8 cellular contexts compared by ENCODE assay signal in the genomic region with DNA sequence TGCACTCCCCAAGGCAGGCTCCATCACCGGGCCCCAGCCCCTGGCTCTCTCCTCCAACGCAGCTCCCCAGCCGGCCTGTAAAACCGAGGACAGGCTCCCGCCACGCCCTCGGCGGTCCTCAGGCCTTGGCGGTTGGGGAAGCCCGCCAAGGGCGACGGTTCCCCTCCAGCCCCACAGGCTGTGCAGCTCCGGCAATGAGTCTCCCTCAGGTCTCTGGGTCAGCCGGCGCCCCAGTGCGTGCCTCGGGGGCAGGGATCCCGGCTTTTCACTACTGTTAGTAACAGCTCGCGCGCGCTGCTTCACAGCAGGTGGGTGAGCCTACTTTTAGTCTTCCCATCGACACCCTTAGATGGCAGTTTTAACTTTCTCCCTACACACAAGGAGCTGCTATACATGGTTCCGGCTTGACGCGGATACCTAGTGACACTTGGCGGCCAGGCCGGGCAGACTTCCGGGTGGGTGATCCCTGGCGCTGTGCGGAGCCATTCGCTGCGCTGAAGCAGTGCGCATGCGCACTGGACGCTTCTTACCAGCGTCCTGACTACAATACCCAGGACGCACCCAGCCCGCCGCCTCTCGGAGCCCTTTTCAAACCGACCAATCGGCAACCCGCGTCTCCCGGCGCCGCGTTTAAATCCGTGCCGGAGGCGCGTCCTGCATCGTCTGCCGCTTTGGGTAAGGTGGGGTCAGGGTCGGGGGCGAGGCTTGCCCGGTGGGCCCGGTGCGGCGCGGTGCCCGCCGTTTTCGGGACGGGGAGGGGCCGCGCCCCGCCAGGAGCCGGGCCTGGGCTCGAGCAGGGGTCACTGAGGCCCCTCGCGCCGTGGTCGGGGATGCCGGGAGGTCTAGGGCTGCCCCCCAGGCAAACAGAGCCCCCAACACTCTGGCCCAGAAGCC. TPM values are rescaled to one million over a fixed set of nuclear protein-coding genes. Genes with fewer than 3 reads are reported as not detected.
DNase-seq lines count a peak whose midpoint lies in the region; ATAC-seq and TF ChIP-seq lines count a peak whose summit lies in the region.

A gene with protein sequence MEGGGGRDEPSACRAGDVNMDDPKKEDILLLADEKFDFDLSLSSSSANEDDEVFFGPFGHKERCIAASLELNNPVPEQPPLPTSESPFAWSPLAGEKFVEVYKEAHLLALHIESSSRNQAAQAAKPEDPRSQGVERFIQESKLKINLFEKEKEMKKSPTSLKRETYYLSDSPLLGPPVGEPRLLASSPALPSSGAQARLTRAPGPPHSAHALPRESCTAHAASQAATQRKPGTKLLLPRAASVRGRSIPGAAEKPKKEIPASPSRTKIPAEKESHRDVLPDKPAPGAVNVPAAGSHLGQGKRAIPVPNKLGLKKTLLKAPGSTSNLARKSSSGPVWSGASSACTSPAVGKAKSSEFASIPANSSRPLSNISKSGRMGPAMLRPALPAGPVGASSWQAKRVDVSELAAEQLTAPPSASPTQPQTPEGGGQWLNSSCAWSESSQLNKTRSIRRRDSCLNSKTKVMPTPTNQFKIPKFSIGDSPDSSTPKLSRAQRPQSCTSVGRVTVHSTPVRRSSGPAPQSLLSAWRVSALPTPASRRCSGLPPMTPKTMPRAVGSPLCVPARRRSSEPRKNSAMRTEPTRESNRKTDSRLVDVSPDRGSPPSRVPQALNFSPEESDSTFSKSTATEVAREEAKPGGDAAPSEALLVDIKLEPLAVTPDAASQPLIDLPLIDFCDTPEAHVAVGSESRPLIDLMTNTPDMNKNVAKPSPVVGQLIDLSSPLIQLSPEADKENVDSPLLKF (plus strand): TSS at position 614 of the 894 bp plus-strand sequence. CDS start 531 bp downstream, outside the sequence.

- H3K9ac ChIP-seq in SK-N-SH: peak within 1 kb of the TSS; percentile 81

- peaks cover 5% of the 10 kb centered on the region for H3K9me3 Mint-ChIP-seq in activated naive CD4-positive, alpha-beta T cell treated with anti-CD3 and anti-CD28 coated beads, Interleukin-2, amount 50 U/mL, for 24 hours

- H4K20me1 ChIP-seq in SK-N-SH (ENCODE audit: insufficient read depth): no peaks in the 10 kb centered on the region

- TF ChIP-seq POLR2A in testis (IDR thresholded peaks at IDR 0.05): no peak

- peaks cover 47% of the 10 kb centered on the region for H3K79me2 ChIP-seq in SK-N-SH (ENCODE audit: insufficient read depth)

- 4% methylated on average over 29 of the region's 76 CpGs for WGBS in SK-N-SH (ENCODE audit: low lambda C conversion rate)
- 1 to 3% methylated on average over 22 to 63 of the region's 76 CpGs for WGBS in testis, 2 donors

- peak; percentile 98 for DNase-seq in GM06990 (ENCODE audit: extremely low read depth, insufficient read length)
- DNase-seq in NCI-H1048 (lab: John Stamatoyannopoulos, UW): peak; percentile 97
- peak; percentile 99 for DNase-seq in SK-N-SH
- peak; percentile 97 for DNase-seq in globus pallidus (ENCODE audit: low spot score)
- DNase-seq in occipital lobe (lab: John Stamatoyannopoulos, UW): peak; percentile 95
- DNase-seq in testis: peak; percentile 98

- H3F3A ChIP-seq in SK-N-SH (replicated peaks; ENCODE audit: insufficient read depth): peaks cover 4% of the 10 kb centered on the region

- no peaks in the 10 kb centered on the region for H3K27me3 ChIP-seq in GM06990 (replicated peaks; ENCODE audit: control insufficient read depth, insufficient read depth, low read length)
- H3K27me3 ChIP-seq in SK-N-SH (ENCODE audit: insufficient read depth): no peaks in the 10 kb centered on the region
- H3K27me3 ChIP-seq in testis: no peaks in the 10 kb centered on the region

- H3K4me3 ChIP-seq in GM06990 (replicated peaks; ENCODE audit: low read depth, low read length): peak within 1 kb of the TSS; percentile 84
- peak within 1 kb of the TSS; percentile 75 to 82 for H3K4me3 ChIP-seq in SK-N-SH (ENCODE audit: low read depth in 2 of 2, low read length in 1 of 2)
- peak within 1 kb of the TSS; percentile 63 to 70 for H3K4me3 ChIP-seq in testis

- H3K9me2 ChIP-seq in SK-N-SH: no peaks in the 10 kb centered on the region

- TF ChIP-seq CTCF in GM06990 (IDR thresholded peaks at IDR 0.05; ENCODE audit: insufficient read depth, low read length, poor library complexity, severe bottlenecking): peak; percentile 17
- peak; percentile 25; the same call in 1 of the 2 replicates for TF ChIP-seq CTCF in SK-N-SH (IDR thresholded peaks at IDR 0.05)
- peak in 1 of 3 experiments; percentile 6 for TF ChIP-seq CTCF in testis (IDR thresholded peaks at IDR 0.05)

- intact Hi-C loops in testis (cut with DNase I; ENCODE audit: low total_unique reads): no loop called here

- peaks cover 5 to 21% of the 10 kb centered on the region in 2 experiments; a peak in 3 of 4 replicates for H3K4me1 ChIP-seq in SK-N-SH (ENCODE audit: control insufficient read depth in 1 of 2, insufficient read depth in 2 of 2, low read depth in 1 of 2, low read length in 1 of 2)
- peaks cover 13% of the 10 kb centered on the region for H3K4me1 ChIP-seq in testis

- peaks cover 2% of the 10 kb centered on the region for H3K36me3 Mint-ChIP-seq in activated naive CD4-positive, alpha-beta T cell treated with anti-CD3 and anti-CD28 coated beads, Interleukin-2, amount 50 U/mL, for 24 hours

- peak within 1 kb of the TSS; percentile 91 for H3K4me3 Mint-ChIP-seq in activated naive CD4-positive, alpha-beta T cell treated with anti-CD3 and anti-CD28 coated beads, Interleukin-2, amount 50 U/mL, for 24 hours

- H2AFZ ChIP-seq in SK-N-SH (ENCODE audit: low read depth): peak within 1 kb of the TSS; percentile 90

- peak; percentile 91 for ATAC-seq in HG02571 (IDR thresholded peaks at IDR 0.05; ENCODE audit: unreplicated experiment)

- CTCF ChIA-PET in SK-N-SH (lab: Yijun Ruan, JAX): interaction anchor here (0.8 to 5.8 kb wide), 7 partner anchors 10 to 302 kb away, joined by 3 to 45 read pairs (median 4); no protein-coding TSS in a partner anchor

- H3K4me1 Mint-ChIP-seq in activated naive CD4-positive, alpha-beta T cell treated with anti-CD3 and anti-CD28 coated beads, Interleukin-2, amount 50 U/mL, for 24 hours: peaks cover 15% of the 10 kb centered on the region

- H3K27me3 Mint-ChIP-seq in activated naive CD4-positive, alpha-beta T cell treated with anti-CD3 and anti-CD28 coated beads, Interleukin-2, amount 50 U/mL, for 24 hours: peaks cover 2% of the 10 kb centered on the region

- H3K27ac ChIP-seq in SK-N-SH (ENCODE audit: low read depth in 2 of 2, low read length in 1 of 2) (peak within 1 kb of the TSS; percentile 74 to 90), testis (peak within 1 kb of the TSS; percentile 72 to 90)

- TF ChIP-seq EP300 in SK-N-SH (IDR thresholded peaks at IDR 0.05; ENCODE audit: borderline replicate concordance in 1 of 2, low read depth in 1 of 2, low read length in 1 of 2): no peak

- peak within 1 kb of the TSS; percentile 99 for H3K27ac Mint-ChIP-seq in activated naive CD4-positive, alpha-beta T cell treated with anti-CD3 and anti-CD28 coated beads, Interleukin-2, amount 50 U/mL, for 24 hours

- TF ChIP-seq RAD21 in SK-N-SH (IDR thresholded peaks at IDR 0.05; ENCODE audit: low read length): peak; percentile 69

- H3K9me3 ChIP-seq in SK-N-SH (no peaks in the 10 kb centered on the region), testis (no peaks in the 10 kb centered on the region)

- POLR2A ChIA-PET in SK-N-SH (lab: Yijun Ruan, JAX): interaction anchor here (0.5 to 1.6 kb wide), 7 partner anchors 8 to 289 kb away, joined by 3 to 8 read pairs (median 4); partner anchors contain the start of gene TTC38

- H3K4me2 ChIP-seq in SK-N-SH: peak within 1 kb of the TSS; percentile 97

- peaks cover 19% of the 10 kb centered on the region for H3K36me3 ChIP-seq in GM06990 (ENCODE audit: control insufficient read depth, insufficient read depth, low read length)
- peaks cover 8 to 13% of the 10 kb centered on the region in 2 experiments for H3K36me3 ChIP-seq in SK-N-SH (replicated peaks in 1 of 2; ENCODE audit: control insufficient read depth in 1 of 2, insufficient read depth in 2 of 2, low read length in 1 of 2)
- H3K36me3 ChIP-seq in testis (ENCODE audit: low read depth, missing control alignments): no peaks in the 10 kb centered on the region

TF ChIP-seq in SK-N-SH, 30 proteins besides CTCF, POLR2A, EP300 and RAD21 (continues in another document):
- TF ChIP-seq SMC3 (IDR thresholded peaks at IDR 0.05; ENCODE audit: low read depth, low read length): peak; percentile 33; the same call in 1 of the 2 replicates
- no peak for TF ChIP-seq RFX5 (IDR thresholded peaks at IDR 0.05; ENCODE audit: low read length)
- TF ChIP-seq RCOR1 (IDR thresholded peaks at IDR 0.05; ENCODE audit: low read length): peak; percentile 56; the same call in 1 of the 2 replicates
- peak; percentile 98 for TF ChIP-seq ELF1 (IDR thresholded peaks at IDR 0.05)
- peak; percentile 100 for TF ChIP-seq FOXM1 (IDR thresholded peaks at IDR 0.05; ENCODE audit: low read depth)
- TF ChIP-seq TAF1 (IDR thresholded peaks at IDR 0.05; ENCODE audit: borderline replicate concordance, low read depth, low read length): peak; percentile 65; the same call in 1 of the 2 replicates
- peak; percentile 89 for TF ChIP-seq CHD2 (IDR thresholded peaks at IDR 0.05; ENCODE audit: low read length, partially characterized antibody)
- TF ChIP-seq NRF1 (IDR thresholded peaks at IDR 0.05; ENCODE audit: low read depth, low read length): peak; percentile 90
- TF ChIP-seq, protein P1, sequence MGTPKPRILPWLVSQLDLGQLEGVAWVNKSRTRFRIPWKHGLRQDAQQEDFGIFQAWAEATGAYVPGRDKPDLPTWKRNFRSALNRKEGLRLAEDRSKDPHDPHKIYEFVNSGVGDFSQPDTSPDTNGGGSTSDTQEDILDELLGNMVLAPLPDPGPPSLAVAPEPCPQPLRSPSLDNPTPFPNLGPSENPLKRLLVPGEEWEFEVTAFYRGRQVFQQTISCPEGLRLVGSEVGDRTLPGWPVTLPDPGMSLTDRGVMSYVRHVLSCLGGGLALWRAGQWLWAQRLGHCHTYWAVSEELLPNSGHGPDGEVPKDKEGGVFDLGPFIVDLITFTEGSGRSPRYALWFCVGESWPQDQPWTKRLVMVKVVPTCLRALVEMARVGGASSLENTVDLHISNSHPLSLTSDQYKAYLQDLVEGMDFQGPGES (IDR thresholded peaks at IDR 0.05; ENCODE audit: low read depth, low read length): peak; percentile 31; the same call in 1 of the 2 replicates
- no peak for TF ChIP-seq FOSL2 (IDR thresholded peaks at IDR 0.05; ENCODE audit: borderline replicate concordance, low read depth)

RNA-seq across cellular contexts. Expression of the gene that starts here (rescaled TPM):
- 9.4 and 12.2 TPM in 2 replicates for polyA plus RNA-seq in SK-N-SH (2012; rRNA removed)
- 6.1 and 7.7 TPM in 2 replicates for polyA plus RNA-seq in SK-N-SH (2012; cell fraction: cytosol; rRNA removed)
- polyA plus RNA-seq in SK-N-SH (2012; cell fraction: nucleus; rRNA removed): 28.1 and 31.7 TPM in 2 replicates
- 1.1 TPM for total RNA-seq in occipital lobe
- 1 to 10 TPM; 9.0 to 10.0 TPM for total RNA-seq in testis
- 22.9 TPM for polyA plus RNA-seq in testis (ENCODE audit: insufficient read depth, low read depth, low replicate concordance)

Comparison
In these comparisons a context has a peak if more than half of its experiments do, and no peak if none do; other contexts are left out.
1. Peak in every context shown above with its lines: DNase-seq, ATAC-seq, H3K4me3 ChIP-seq and H3K27ac ChIP-seq.